In the genomic region with DNA sequence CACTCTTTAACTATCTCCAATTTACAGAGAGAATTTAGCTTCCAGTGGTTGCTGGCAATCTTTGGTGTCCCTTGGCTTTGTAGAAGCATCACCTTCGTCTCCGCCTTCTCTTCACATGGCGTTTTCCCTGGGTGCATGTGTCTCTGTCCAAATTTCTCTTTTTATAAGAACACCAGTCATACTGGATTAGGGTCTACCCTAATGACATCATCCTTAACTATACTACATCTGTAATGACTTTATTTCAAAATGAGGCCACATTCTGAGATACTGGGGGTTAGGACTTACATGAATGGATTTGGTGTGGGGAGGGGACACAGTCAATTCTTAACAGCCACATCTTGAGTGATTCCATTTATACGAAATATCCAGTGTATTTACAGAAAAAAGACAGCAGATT, we compare ENCODE assay signal across 32 cellular contexts. TPM values are rescaled to one million over a fixed set of nuclear protein-coding genes. Genes with fewer than 3 reads are reported as not detected.
"Had no signal": no experiment of that assay in that cellular context is flagged by ENCODE, and none has a peak within 500 bp of the region (broad histone marks: within the 10 kb centered on the region; RNA-seq: fewer than 3 reads in every experiment).

No MANE protein-coding gene starts in this region.

- H3K36me3 ChIP-seq: esophagus squamous epithelium, gastrocnemius medialis, heart right ventricle, left lung, lower lobe of right lung had no signal

- ATAC-seq: effector memory CD8-positive, alpha-beta T cell; esophagus mucosa; gastrocnemius medialis; heart right ventricle; left cardiac atrium; left lung; left ventricle myocardium superior; lower lobe of right lung; mucosa of descending colon; naive thymus-derived CD8-positive, alpha-beta T cell had no signal

- H3K9me3 ChIP-seq: esophagus squamous epithelium, gastrocnemius medialis, heart right ventricle, left lung, lower lobe of right lung, mucosa of descending colon had no signal

- DNase-seq: cortex of kidney; effector CD8-positive, alpha-beta T cell; effector memory CD8-positive, alpha-beta T cell; endodermal cell; erythroblast; esophagus squamous epithelium; foreskin fibroblast; foreskin melanocyte; gastrocnemius medialis; glutamatergic neuron; head of caudate nucleus; heart right ventricle; hippocampal formation; left cardiac atrium; left lung; left ventricle myocardium superior; lower lobe of right lung; mesenchymal stem cell; mucosa of descending colon; naive B cell; naive thymus-derived CD8-positive, alpha-beta T cell had no signal

- H3K4me3 ChIP-seq: esophagus squamous epithelium, gastrocnemius medialis, heart right ventricle, left lung, lower lobe of right lung, mucosa of descending colon had no signal

- FAIRE-seq: endometrium, islet of Langerhans, keratinocyte had no signal

- H3K27ac ChIP-seq: epithelial cell of prostate, esophagus squamous epithelium, gastrocnemius medialis, heart right ventricle, left lung, lower lobe of right lung had no signal

- H3K4me1 ChIP-seq: gastrocnemius medialis, heart right ventricle, left lung, lower lobe of right lung had no signal

RNA-seq across cellular contexts. Expression of a gene that starts 22.2 kb away (rescaled TPM):
- total RNA-seq: dermis microvascular lymphatic vessel endothelial cell; gastrocnemius medialis; glomerular endothelial cell; left ventricle myocardium superior; lung microvascular endothelial cell; mesenteric fat pad; naive thymus-derived CD8-positive, alpha-beta T cell had no signal
- polyA plus RNA-seq: keratinocyte; naive thymus-derived CD8-positive, alpha-beta T cell had no signal

RNA-seq across cellular contexts. Expression of a gene that starts 57.7 kb away (rescaled TPM):
- total RNA-seq: dermis microvascular lymphatic vessel endothelial cell; endodermal cell; esophagus mucosa; esophagus squamous epithelium; glomerular endothelial cell; kidney epithelial cell; left cardiac atrium; left lung; left ventricle myocardium superior; lower leg skin; lower lobe of right lung; lung microvascular endothelial cell; mesenteric fat pad; mucosa of descending colon; naive thymus-derived CD8-positive, alpha-beta T cell had no signal
- polyA plus RNA-seq: heart right ventricle; keratinocyte; naive thymus-derived CD8-positive, alpha-beta T cell had no signal
